10 cellular contexts compared by ENCODE assay signal in genomic region chr1:115727706-115728249, GRCh38. TPM values are rescaled to one million over a fixed set of nuclear protein-coding genes. Genes with fewer than 3 reads are reported as not detected.
DNase-seq lines count a peak whose midpoint lies in the region; ATAC-seq, FAIRE-seq and TF ChIP-seq lines count a peak whose summit lies in the region.
"Had no signal": no experiment of that assay in that cellular context is flagged by ENCODE, and none has a peak within 500 bp of the region (broad histone marks: within the 10 kb centered on the region; RNA-seq: fewer than 3 reads in every experiment).

No MANE protein-coding gene starts in this region.

- H3K4me3 ChIP-seq in ascending aorta (no peak overlapping the region), smooth muscle cell (no peak overlapping the region), Karpas-422 (ENCODE audit: low read length) (no peak overlapping the region)

- WGBS in smooth muscle cell (ENCODE audit: low lambda C conversion rate): 7% methylated on average over 7 of the region's 7 CpGs

- H3K4me1 ChIP-seq in ascending aorta (no peaks in the 10 kb centered on the region), smooth muscle cell (ENCODE audit: low read depth) (no peaks in the 10 kb centered on the region), Karpas-422 (ENCODE audit: low read length) (no peaks in the 10 kb centered on the region)

- no peaks in the 10 kb centered on the region for H3K9me2 ChIP-seq in Karpas-422 (replicated peaks; ENCODE audit: insufficient read depth, low read length)

- peak; percentile 8 for DNase-seq in H54 (ENCODE audit: insufficient read length, low spot score)
- DNase-seq in ascending aorta (ENCODE audit: low spot score in 2 of 2): peak; percentile 11 to 74
- DNase-seq in iris pigment epithelial cell (ENCODE audit: low read depth): peak; percentile 97
- DNase-seq in smooth muscle cell (lab: John Stamatoyannopoulos, UW; ENCODE audit: unreplicated experiment): peak; percentile 48
- DNase-seq in DMS79 treated with DMSO at 0.1 percent for 48 hours (lab: John Stamatoyannopoulos, UW): no peak
- no peak for DNase-seq in SW 1271 (lab: John Stamatoyannopoulos, UW)
- DNase-seq in Karpas-422: no peak
- DNase-seq: NCI-H2107 had no signal

- H3K9me3 ChIP-seq in ascending aorta: no peaks in the 10 kb centered on the region
- no peaks in the 10 kb centered on the region for H3K9me3 ChIP-seq in smooth muscle cell (replicated peaks; ENCODE audit: low read depth)
- H3K9me3 ChIP-seq in Karpas-422 (ENCODE audit: low read length): no peaks in the 10 kb centered on the region

- ATAC-seq in GM18517 (IDR thresholded peaks at IDR 0.05; ENCODE audit: unreplicated experiment): no peak

- H3K9ac ChIP-seq in smooth muscle cell (ENCODE audit: low read depth): peak overlapping the region; percentile 79
- H3K9ac ChIP-seq in Karpas-422 (ENCODE audit: low read length): no peak overlapping the region

- H3K36me3 ChIP-seq in ascending aorta (no peaks in the 10 kb centered on the region), smooth muscle cell (ENCODE audit: low read depth) (no peaks in the 10 kb centered on the region), Karpas-422 (ENCODE audit: insufficient read depth, low read length) (no peaks in the 10 kb centered on the region)

- H4K20me1 ChIP-seq in smooth muscle cell (ENCODE audit: low read depth): no peaks in the 10 kb centered on the region
- H4K20me1 ChIP-seq in Karpas-422 (ENCODE audit: insufficient read depth, low read depth, low read length): no peaks in the 10 kb centered on the region

- H2AFZ ChIP-seq in smooth muscle cell (ENCODE audit: low read depth) (no peak overlapping the region), Karpas-422 (ENCODE audit: low read length) (no peak overlapping the region)

- H3F3A ChIP-seq in smooth muscle cell (ENCODE audit: low read depth): peaks cover 8% of the 10 kb centered on the region

- no peak for FAIRE-seq in H54 (lab: Jason Lieb, UNC)

- H3K27ac ChIP-seq in ascending aorta (peak overlapping the region; percentile 9 to 29), smooth muscle cell (ENCODE audit: low read depth) (peak overlapping the region; percentile 89), Karpas-422 (ENCODE audit: low read length) (no peak overlapping the region)

- peak overlapping the region; percentile 62 for H3K4me2 ChIP-seq in smooth muscle cell
- no peak overlapping the region for H3K4me2 ChIP-seq in Karpas-422 (ENCODE audit: low read depth, low read length, poor library complexity, severe bottlenecking)

- no peaks in the 10 kb centered on the region for H3K27me3 ChIP-seq in ascending aorta
- H3K27me3 ChIP-seq in smooth muscle cell (ENCODE audit: low read depth): no peaks in the 10 kb centered on the region
- no peaks in the 10 kb centered on the region for H3K27me3 ChIP-seq in Karpas-422 (ENCODE audit: low read length)

- TF ChIP-seq CTCF in ascending aorta (IDR thresholded peaks at IDR 0.05) (no peak), smooth muscle cell (IDR thresholded peaks at IDR 0.05; ENCODE audit: borderline replicate concordance, insufficient read depth, poor library complexity, severe bottlenecking) (no peak)

- TF ChIP-seq POLR2A in H54 (IDR thresholded peaks at IDR 0.05; ENCODE audit: low read depth, low read length): no peak

- intact Hi-C loops in ascending aorta (cut with DNase I): no loop called here

- H3K79me2 ChIP-seq in smooth muscle cell (ENCODE audit: low read depth) (no peaks in the 10 kb centered on the region), Karpas-422 (ENCODE audit: low read length) (no peaks in the 10 kb centered on the region)

RNA-seq across cellular contexts. Expression of gene CASQ2, which starts 40.7 kb away (rescaled TPM):
- total RNA-seq in ascending aorta (3.8 TPM), smooth muscle cell (not detected in 2 replicates)
- not detected in 2 replicates for polyA plus RNA-seq in smooth muscle cell
- not detected in 2 replicates for total RNA-seq in Karpas-422 (2014; rRNA removed; shearing (Covaris generic); ENCODE audit: low replicate concordance)
- total RNA-seq: mononuclear cell had no signal

Comparison
In these comparisons a context has a peak if more than half of its experiments do, and no peak if none do; other contexts are left out.
1. DNase-seq: peak in H54 (single experiment), ascending aorta (2 of 2), iris pigment epithelial cell (single experiment) and smooth muscle cell (single experiment); none in DMS79 treated with DMSO at 0.1 percent for 48 hours (single experiment), SW 1271 (0 of 2) and Karpas-422 (single experiment).